Comparison of ENCODE assay signal across 11 cellular contexts in genomic region chrX:113634565-113634964, GRCh38.
"Had no signal": no experiment of that assay in that cellular context is flagged by ENCODE, and none has a peak within 500 bp of the region (broad histone marks: within the 10 kb centered on the region; RNA-seq: fewer than 3 reads in every experiment).

No MANE protein-coding gene starts in this region.

- DNase-seq: GM23248, GOT3, H7, H9, HCEC 1CT, HFFc6 had no signal

- H3K4me3 ChIP-seq: GM23248, GM23338, HAP-1 had no signal

- H3K4me2 ChIP-seq: GM23338 had no signal

- H3K9ac ChIP-seq: GM23248 had no signal

- H3K27ac ChIP-seq: GM23248 had no signal

- H3K36me3 ChIP-seq: HAP-1 had no signal

- H3K4me1 ChIP-seq: HAP-1 had no signal

- H3K9me3 ChIP-seq: HAP-1 had no signal

- H2AFZ ChIP-seq: GM23248, GM23338 had no signal

- FAIRE-seq: H1, H54 had no signal

- H3K4me3 Mint-ChIP-seq: GM23338, H9, HFFc6 had no signal

- H3K27ac Mint-ChIP-seq: GM23338, H9, HFFc6 had no signal

- ATAC-seq: GM23338, HCT116 had no signal

- H3K9me3 Mint-ChIP-seq: GM23338, H9, HFFc6 had no signal
